In genomic region chr17:55237826-55238196, GRCh38 we compare ENCODE assay signal across 8 cellular contexts. TPM values are rescaled to one million over a fixed set of nuclear protein-coding genes. Genes with fewer than 3 reads are reported as not detected.
DNase-seq lines count a peak whose midpoint lies in the region; ATAC-seq and TF ChIP-seq lines count a peak whose summit lies in the region.

No MANE protein-coding gene starts in this region.

- H3K36me3 ChIP-seq in brain microvascular endothelial cell (replicated peaks): no peaks in the 10 kb centered on the region

- in situ Hi-C loops in brain microvascular endothelial cell (cut with HindIII; ENCODE audit: low pct_ligation_motif_present, low sequenced_read_pairs): no loop called here

- peak; percentile 7 for DNase-seq in AG08396 (ENCODE audit: low spot score)
- no peak for DNase-seq in brain microvascular endothelial cell
- no peak for DNase-seq in NCI-H69 (lab: John Stamatoyannopoulos, UW)
- no peak for DNase-seq in NCI-H1694 (lab: John Stamatoyannopoulos, UW)

- H3K4me1 ChIP-seq in mononuclear cell (ENCODE audit: insufficient read depth, low read length): peaks cover 18% of the 10 kb centered on the region

- H3K27ac ChIP-seq in brain microvascular endothelial cell: no peak overlapping the region

- H3K27me3 ChIP-seq in brain microvascular endothelial cell (replicated peaks) (no peaks in the 10 kb centered on the region), mononuclear cell (ENCODE audit: insufficient read depth, low read length) (peaks cover 27% of the 10 kb centered on the region)

- TF ChIP-seq CTCF in brain microvascular endothelial cell (IDR thresholded peaks at IDR 0.05; ENCODE audit: low read depth, low read length, missing control alignments): no peak

- ATAC-seq in HG02870 (IDR thresholded peaks at IDR 0.05; ENCODE audit: unreplicated experiment): peak; percentile 0
- ATAC-seq in HG03460 (IDR thresholded peaks at IDR 0.05; ENCODE audit: unreplicated experiment): no peak
- ATAC-seq in GM19351 (IDR thresholded peaks at IDR 0.05; ENCODE audit: unreplicated experiment): no peak

- peak overlapping the region; percentile 63 for H3K4me3 ChIP-seq in brain microvascular endothelial cell (ENCODE audit: low read depth, low read length)
- H3K4me3 ChIP-seq in mononuclear cell (ENCODE audit: low read length): peak overlapping the region; percentile 39

- H3K9me3 ChIP-seq in mononuclear cell (ENCODE audit: low read depth, low read length): no peaks in the 10 kb centered on the region

RNA-seq across cellular contexts. Expression of gene HLF, which starts 26.9 kb away (rescaled TPM):
- 1.7 TPM for total RNA-seq in mononuclear cell
